Comparison of ENCODE assay signal across 1 cellular context in genomic region chr16:58028168-58028455, GRCh38.
TF ChIP-seq lines count a peak whose summit lies in the region.

No MANE protein-coding gene starts in this region.

TF ChIP-seq in SK-N-SH, 30 proteins besides CTCF, POLR2A, EP300 and RAD21:
- TF ChIP-seq USF2 (IDR thresholded peaks at IDR 0.05; ENCODE audit: borderline replicate concordance, low read depth, low read length): no peak
- TF ChIP-seq TEAD4 (IDR thresholded peaks at IDR 0.05; ENCODE audit: borderline replicate concordance, insufficient read depth): no peak
